In the genomic region with DNA sequence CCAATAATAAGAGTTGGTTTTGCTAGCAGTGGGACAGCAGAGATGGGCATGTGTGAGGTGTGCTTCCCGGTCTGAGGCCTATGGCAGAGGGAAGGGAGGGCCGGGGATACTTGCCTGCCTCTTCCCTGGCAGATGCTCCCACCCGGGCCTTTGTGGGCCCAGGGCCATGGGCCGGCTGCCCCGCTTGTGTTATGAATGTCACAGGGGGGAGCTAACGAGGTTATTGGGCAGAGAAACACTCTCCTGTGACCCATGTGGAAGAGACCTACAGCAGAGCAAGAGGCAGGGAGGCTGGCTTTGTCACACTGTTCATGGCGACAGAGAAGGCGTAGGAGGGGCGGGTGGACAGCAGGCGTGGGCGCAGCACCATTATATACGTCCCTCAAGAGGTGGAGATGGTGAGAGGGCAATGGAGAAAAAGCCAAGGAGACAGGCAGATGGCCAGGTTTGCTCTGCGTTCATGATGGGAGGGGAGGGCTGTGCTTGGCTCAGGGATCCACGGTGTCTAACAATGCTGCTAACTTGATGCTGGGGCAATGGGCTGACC, we compare ENCODE assay signal across 9 cellular contexts. TPM values are rescaled to one million over a fixed set of nuclear protein-coding genes. Genes with fewer than 3 reads are reported as not detected.
A peak's percentile ranks its signal among the peaks of the same experiment; 100 is the strongest.
DNase-seq lines count a peak whose midpoint lies in the region; ATAC-seq, FAIRE-seq and TF ChIP-seq lines count a peak whose summit lies in the region.
"Had no signal": no experiment of that assay in that cellular context is flagged by ENCODE, and none has a peak within 500 bp of the region (broad histone marks: within the 10 kb centered on the region; RNA-seq: fewer than 3 reads in every experiment).

No MANE protein-coding gene starts in this region.

- peaks cover 11 to 84% (median 48%) of the 10 kb centered on the region in 4 donors for H3K4me1 ChIP-seq in stomach

- no peak overlapping the region for H3K4me3 ChIP-seq in stomach

- peak overlapping the region in 3 of 5 donors; percentile 17 to 82 (median 70) for H3K27ac ChIP-seq in stomach

- intact Hi-C loops in left ventricle myocardium superior (cut with micrococcal nuclease): no loop called here
- intact Hi-C loops in stomach (cut with DNase I; ENCODE audit: low total_unique reads): no loop called here

- peak overlapping the region; percentile 57 for H3K27ac Mint-ChIP-seq in activated naive CD8-positive, alpha-beta T cell treated with anti-CD3 and anti-CD28 coated beads, Interleukin-2, amount 10 ng/mL, durations not matched to agents 7 days and 5 days

- H3K4me1 Mint-ChIP-seq in activated naive CD8-positive, alpha-beta T cell treated with anti-CD3 and anti-CD28 coated beads, Interleukin-2, amount 10 ng/mL, durations not matched to agents 7 days and 5 days: peaks cover 83% of the 10 kb centered on the region

- TF ChIP-seq CTCF in stomach (IDR thresholded peaks at IDR 0.05): no peak

- no peak for TF ChIP-seq POLR2A in stomach (IDR thresholded peaks at IDR 0.05)

- no peak for FAIRE-seq in GM19239 (lab: Jason Lieb, UNC)

- peaks cover 18 to 87% (median 80%) of the 10 kb centered on the region in 4 donors for H3K36me3 ChIP-seq in stomach

- 63 to 78% (median 71%) methylated on average over 14 of the region's 14 CpGs for WGBS in stomach, 5 donors

- H3K36me3 Mint-ChIP-seq in activated naive CD8-positive, alpha-beta T cell treated with anti-CD3 and anti-CD28 coated beads, Interleukin-2, amount 10 ng/mL, durations not matched to agents 7 days and 5 days: peaks cover 71% of the 10 kb centered on the region

- no peaks in the 10 kb centered on the region for H3K9me3 Mint-ChIP-seq in activated naive CD8-positive, alpha-beta T cell treated with anti-CD3 and anti-CD28 coated beads, Interleukin-2, amount 10 ng/mL, durations not matched to agents 7 days and 5 days

- TF ChIP-seq EP300 in stomach (IDR thresholded peaks at IDR 0.05): no peak

- POLR2A ChIA-PET in activated naive CD8-positive, alpha-beta T cell treated with anti-CD3 and anti-CD28 coated beads, Interleukin-2, amount 10 ng/mL, durations not matched to agents 7 days and 5 days (lab: Charles Lee): interaction anchor here (1.5 kb wide), 1 partner anchor 9 kb away, joined by 8 read pairs; no protein-coding TSS in a partner anchor

- H3K27me3 Mint-ChIP-seq in activated naive CD8-positive, alpha-beta T cell treated with anti-CD3 and anti-CD28 coated beads, Interleukin-2, amount 10 ng/mL, durations not matched to agents 7 days and 5 days: no peaks in the 10 kb centered on the region

- no peaks in the 10 kb centered on the region for H3K9me3 ChIP-seq in stomach

- peak; percentile 60 for DNase-seq in activated CD8-positive, alpha-beta memory T cell treated with anti-CD3 and anti-CD28 coated beads for 24 hours
- no peak for DNase-seq in activated CD8-positive, alpha-beta memory T cell treated with anti-CD3 and anti-CD28 coated beads, Interleukin-2, amount 50 U/mL, for 4 hours
- DNase-seq in activated naive CD8-positive, alpha-beta T cell treated with anti-CD3 and anti-CD28 coated beads, Interleukin-2, amount 10 ng/mL, durations not matched to agents 7 days and 5 days: no peak
- no peak for DNase-seq in left ventricle myocardium superior
- DNase-seq in stomach: no peak
- no peak for DNase-seq in NCI-H2029 (lab: John Stamatoyannopoulos, UW)
- DNase-seq in GM19239 (ENCODE audit: insufficient read length, low spot score): no peak
- DNase-seq: NCI-H2171 had no signal

- H3K27me3 ChIP-seq in stomach: no peaks in the 10 kb centered on the region

- no peak for ATAC-seq in activated naive CD8-positive, alpha-beta T cell treated with anti-CD3 and anti-CD28 coated beads, Interleukin-2, amount 10 ng/mL, durations not matched to agents 7 days and 5 days (ENCODE audit: low read depth)
- ATAC-seq in left ventricle myocardium superior (peak; percentile 13), HG03520 (IDR thresholded peaks at IDR 0.05; ENCODE audit: unreplicated experiment) (no peak)

- H3K4me3 Mint-ChIP-seq in activated naive CD8-positive, alpha-beta T cell treated with anti-CD3 and anti-CD28 coated beads, Interleukin-2, amount 10 ng/mL, durations not matched to agents 7 days and 5 days: peak overlapping the region; percentile 25

RNA-seq across cellular contexts. Expression of gene CCND2, which starts 13.3 kb away (rescaled TPM):
- total RNA-seq in activated naive CD8-positive, alpha-beta T cell treated with anti-CD3 and anti-CD28 coated beads, Interleukin-2, amount 10 ng/mL, durations not matched to agents 7 days and 5 days: 100 to 1,000 TPM; 417 to 438 TPM
- 281 TPM for total RNA-seq in left ventricle myocardium superior
- 10 to 100 TPM; 27.4 to 89.0 (median 49.1) TPM for total RNA-seq in stomach
- polyA plus RNA-seq in stomach: 1 to 10 TPM; 5.5 to 8.3 (median 7.0) TPM

RNA-seq across cellular contexts. Expression of gene TIGAR, which starts 34.2 kb away (rescaled TPM):
- 10 to 100 TPM in 1 of 2 experiments, 1 to 10 TPM in 1; 9.7 to 11.4 TPM for total RNA-seq in activated naive CD8-positive, alpha-beta T cell treated with anti-CD3 and anti-CD28 coated beads, Interleukin-2, amount 10 ng/mL, durations not matched to agents 7 days and 5 days
- total RNA-seq in left ventricle myocardium superior (14.4 TPM), stomach (100 to 1,000 TPM in 1 of 5 donors, 1 to 10 TPM in 2, under 1 TPM in 1, not detected in 1; 0.45 to 149 (median 5.1) TPM)
- 1 to 10 TPM; 2.1 to 9.2 (median 5.5) TPM for polyA plus RNA-seq in stomach
